Comparison of ENCODE assay signal across 8 cellular contexts in the genomic region with DNA sequence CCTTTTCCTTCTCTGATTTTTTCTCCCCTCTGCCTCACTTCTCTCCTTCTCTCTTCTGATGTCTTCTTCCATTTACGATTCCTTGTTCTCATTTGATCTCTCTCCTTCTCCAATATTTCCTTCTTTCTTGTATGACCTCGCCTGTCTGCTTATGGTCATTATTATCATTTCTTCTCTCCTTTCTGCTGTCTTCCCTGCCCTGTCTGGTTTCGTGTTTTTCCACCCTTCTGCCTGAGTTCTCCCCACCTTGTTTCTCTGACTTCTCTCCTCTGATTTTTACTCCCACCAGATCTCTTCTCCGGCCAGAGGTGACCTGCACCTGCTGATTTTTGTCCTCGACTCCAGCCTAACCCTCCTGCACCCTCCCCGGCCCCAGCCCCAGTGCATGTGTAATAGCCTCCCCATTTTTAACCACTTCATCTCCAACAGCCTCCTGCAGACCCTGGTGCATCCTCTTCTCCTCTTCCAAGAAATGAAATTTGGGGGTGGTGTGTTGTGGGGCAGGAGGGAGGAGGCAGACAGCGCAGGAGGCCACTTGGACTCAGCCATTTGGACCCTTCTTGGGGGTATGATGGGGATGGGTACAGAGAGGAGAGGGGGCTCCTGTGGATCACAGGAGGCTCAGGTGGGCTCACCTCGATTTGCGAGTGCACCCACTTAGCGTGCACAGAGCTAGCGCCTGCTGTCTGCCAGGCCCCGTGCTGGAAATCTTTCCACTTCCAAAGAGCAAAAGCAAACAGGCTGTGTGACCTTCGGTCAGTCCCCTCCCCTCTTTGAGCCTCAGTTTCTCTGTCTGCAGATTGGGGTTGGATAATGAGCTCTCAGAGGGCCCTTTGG. TPM values are rescaled to one million over a fixed set of nuclear protein-coding genes. Genes with fewer than 3 reads are reported as not detected.
A peak's percentile ranks its signal among the peaks of the same experiment; 100 is the strongest.
DNase-seq lines count a peak whose midpoint lies in the region; ATAC-seq, FAIRE-seq and TF ChIP-seq lines count a peak whose summit lies in the region.

No MANE protein-coding gene starts in this region.

- DNase-seq in T-helper 1 cell (no peak), GM12878 (ENCODE audit: low read depth, low spot score) (no peak), lower leg skin (ENCODE audit: low spot score in 2 of 2) (peak in 1 of 2 donors; percentile 73), NCI-H510A (lab: John Stamatoyannopoulos, UW) (no peak), activated gamma-delta T cell treated with Interleukin-2 at 50 U/mL for 16 hours (no peak), H54 (ENCODE audit: insufficient read length, low spot score) (no peak)

- peaks cover 10% of the 10 kb centered on the region for H3K4me1 Mint-ChIP-seq in T-helper 1 cell treated with Interleukin-12 subunit alpha and Interleukin-12 subunit beta and Interleukin-4 antibody, amounts not matched to agents 30 μg/mL and 1 μg/mL, for 36 hours (ENCODE audit: low read depth)

- H3K4me2 ChIP-seq in GM12878 (ENCODE audit: control insufficient read depth, insufficient read depth) = peak overlapping the region; percentile 21

- H2AFZ ChIP-seq in GM12878 (ENCODE audit: control insufficient read depth, low read depth, low read length) = no peak overlapping the region; the same call in 1 of the 2 replicates

- RAD21 ChIA-PET in GM12878 (lab: Charles Lee; ENCODE audit: unreplicated experiment) = no interaction called here

- H3K4me3 ChIP-seq in GM12878 = peak overlapping the region; percentile 36; the same call in 1 of the 2 replicates
- H3K4me3 ChIP-seq in lower leg skin (ENCODE audit: low read depth, poor library complexity, severe bottlenecking) = peak overlapping the region; percentile 38

- CTCF ChIA-PET in GM12878 (lab: Yijun Ruan, JAX) = no interaction called here

- H3K36me3 Mint-ChIP-seq in T-helper 1 cell treated with Interleukin-12 subunit alpha and Interleukin-12 subunit beta and Interleukin-4 antibody, amounts not matched to agents 30 μg/mL and 1 μg/mL, for 36 hours (ENCODE audit: low read depth) = no peaks in the 10 kb centered on the region

- POLR2A ChIA-PET in GM12878 (lab: Charles Lee) = no interaction called here

- no peak overlapping the region for H3K9ac ChIP-seq in GM12878 (ENCODE audit: control insufficient read depth, insufficient read depth, low read length)

- H3K36me3 ChIP-seq in GM12878 (ENCODE audit: control insufficient read depth in 2 of 2, insufficient read depth in 2 of 2, low read length in 1 of 2) = no peaks in the 10 kb centered on the region; a peak in 1 of 4 replicates

- H3K79me2 ChIP-seq in GM12878 (ENCODE audit: control insufficient read depth, insufficient read depth, low read length) = no peaks in the 10 kb centered on the region

- no peak for ATAC-seq in GM12878

- H3K27ac ChIP-seq in GM12878 (ENCODE audit: control insufficient read depth, insufficient read depth) (no peak overlapping the region), temporal lobe (ENCODE audit: low read depth, low read length) (peak overlapping the region; percentile 76)

- TF ChIP-seq RAD21 in GM12878 (IDR thresholded peaks at IDR 0.05; ENCODE audit: insufficient read depth, low read depth, low read length) = no peak

- 53% methylated on average over 13 of the region's 13 CpGs for WGBS in GM12878 (ENCODE audit: insufficient coverage, insufficient replicate concordance, low lambda C conversion rate, missing lambda C conversion rate)
- WGBS in lower leg skin, 2 donors = 42 to 45% methylated on average over 13 of the region's 13 CpGs

- H4K20me1 ChIP-seq in GM12878 (ENCODE audit: control insufficient read depth, insufficient read depth) = no peaks in the 10 kb centered on the region

- H3K27me3 ChIP-seq in GM12878 (replicated peaks in 1 of 2; ENCODE audit: control insufficient read depth in 2 of 2, insufficient read depth in 2 of 2, low read length in 1 of 2) = no peaks in the 10 kb centered on the region

- FAIRE-seq in GM12878 (lab: Jason Lieb, UNC) (no peak), H54 (lab: Jason Lieb, UNC) (no peak)

- no peaks in the 10 kb centered on the region for H3K9me3 Mint-ChIP-seq in T-helper 1 cell treated with Interleukin-12 subunit alpha and Interleukin-12 subunit beta and Interleukin-4 antibody, amounts not matched to agents 30 μg/mL and 1 μg/mL, for 36 hours

- TF ChIP-seq POLR2A in GM12878 (IDR thresholded peaks at IDR 0.05; ENCODE audit: low read depth, low read length) = no peak
- no peak for TF ChIP-seq POLR2A in lower leg skin (IDR thresholded peaks at IDR 0.05)
- TF ChIP-seq POLR2A in H54 (IDR thresholded peaks at IDR 0.05; ENCODE audit: low read depth, low read length) = no peak

- no peaks in the 10 kb centered on the region for H3K9me3 ChIP-seq in GM12878 (replicated peaks; ENCODE audit: control insufficient read depth, insufficient read depth, low read length)

- TF ChIP-seq EP300 in GM12878 (IDR thresholded peaks at IDR 0.05; ENCODE audit: borderline replicate concordance in 1 of 2, control insufficient read depth in 1 of 2, low read depth in 2 of 2, low read length in 2 of 2) = no peak

- H3K4me1 ChIP-seq in GM12878 (ENCODE audit: control insufficient read depth, insufficient read depth, low read length) = peaks cover 4% of the 10 kb centered on the region; the same call in 1 of the 2 replicates

- intact Hi-C loops in GM12878 (cut with micrococcal nuclease; ENCODE audit: unreplicated experiment) (no loop called here), lower leg skin (cut with DNase I; ENCODE audit: low total_unique reads) (no loop called here)

- H3K27me3 Mint-ChIP-seq in T-helper 1 cell treated with Interleukin-12 subunit alpha and Interleukin-12 subunit beta and Interleukin-4 antibody, amounts not matched to agents 30 μg/mL and 1 μg/mL, for 36 hours (ENCODE audit: low read depth) = peaks cover 26% of the 10 kb centered on the region

- peak overlapping the region; percentile 74 for H3K4me3 Mint-ChIP-seq in T-helper 1 cell treated with Interleukin-12 subunit alpha and Interleukin-12 subunit beta and Interleukin-4 antibody, amounts not matched to agents 30 μg/mL and 1 μg/mL, for 36 hours

- TF ChIP-seq CTCF in GM12878 (IDR thresholded peaks at IDR 0.05 in 2 of 3, conservative IDR thresholded peaks at IDR 0.05 in 1 of 3; ENCODE audit: control insufficient read depth in 2 of 3, extremely low read depth in 1 of 3, insufficient read depth in 1 of 3, low read depth in 3 of 3, low read length in 3 of 3) (no peak), lower leg skin (IDR thresholded peaks at IDR 0.05) (no peak)

- H3K27ac Mint-ChIP-seq in T-helper 1 cell treated with Interleukin-12 subunit alpha and Interleukin-12 subunit beta and Interleukin-4 antibody, amounts not matched to agents 30 μg/mL and 1 μg/mL, for 36 hours = no peak overlapping the region

- no TSS peak for BruUV-seq in GM12878 (replicated peaks; lab: Mats Ljungman, UMichigan)

- in situ Hi-C loops in GM12878 (cut with MboI) = no loop called here

- SMC1A ChIA-PET in GM12878 (lab: Charles Lee; ENCODE audit: uncharacterized antibody, unreplicated experiment) = no interaction called here

TF ChIP-seq in GM12878, 131 proteins besides CTCF, POLR2A, EP300 and RAD21:
- TF ChIP-seq ZNF207 (IDR thresholded peaks at IDR 0.05; ENCODE audit: borderline replicate concordance) (no peak), MEF2A (IDR thresholded peaks at IDR 0.05; ENCODE audit: insufficient read depth, low read depth, low read length) (no peak), SPI1 (IDR thresholded peaks at IDR 0.05; ENCODE audit: borderline replicate concordance, insufficient read depth, low read depth, low read length) (no peak)
TF ChIP-seq in GM12878: peak in this region for 0.

RNA-seq across cellular contexts. Expression of a gene that starts 32.5 kb away (rescaled TPM):
- total RNA-seq in GM12878 (2013; cell fraction: nucleolus; rRNA removed) = 13.7 and 17.1 TPM in 2 replicates
- total RNA-seq in GM12878 (2014; rRNA removed) (6.3 and 8.1 TPM in 2 replicates), GM12878 (2014; rRNA removed; fragmentation: Illumina TruSeq; extraction: Trizol) (5.1 and 5.9 TPM in 2 replicates), GM12878 (2021) (6.5 and 7.7 TPM in 2 replicates), lower leg skin (1,000 to 10,000 TPM in 2 of 4 donors, 100 to 1,000 TPM in 2; 835 to 2,031 (median 1,042) TPM), temporal lobe (18.2 TPM)
- 4.3 TPM for polyA plus RNA-seq in GM12878 (2011; ENCODE audit: low read depth)
- polyA plus RNA-seq in GM12878 (2011; rRNA removed) (6.1 and 7.8 TPM in 2 replicates), GM12878 (2014; fragmentation: Illumina TruSeq; extraction: Trizol) (3.9 and 6.5 TPM in 2 replicates), GM12878 (2014; fragmentation: Nextera tagmentation; extraction: Ambion mirVana) (under 1 TPM; 0.66 to 0.84 TPM), GM12878 (2014; rRNA removed) (9.2 and 9.8 TPM in 2 replicates), GM12878 (2016; fragmentation: Nextera tagmentation; extraction: Ambion mirVana) (1 to 10 TPM; 5.2 to 6.1 TPM)
- polyA plus RNA-seq in GM12878 (2011; cell fraction: cytosol; rRNA removed) = 8.4 and 11.9 TPM in 2 replicates
- polyA plus RNA-seq in GM12878 (2011; cell fraction: nucleus; rRNA removed) = 22.8 and 23.2 TPM in 2 replicates
- 8.2 and 11.0 TPM in 2 replicates for polyA plus RNA-seq in GM12878 (2012)
- polyA minus RNA-seq in GM12878 (2011; rRNA and poly(A)+ RNA removed) = 11.2 and 16.5 TPM in 2 replicates
- polyA minus RNA-seq in GM12878 (2011; cell fraction: cytosol; rRNA and poly(A)+ RNA removed) = 4.4 and 4.6 TPM in 2 replicates
- polyA minus RNA-seq in GM12878 (2011; cell fraction: nucleus; rRNA and poly(A)+ RNA removed) = 11.7 and 18.0 TPM in 2 replicates

Comparison
In these comparisons a context has a peak if more than half of its experiments do, and no peak if none do; other contexts are left out.
1. RNA of a gene that starts 32.5 kb away (total RNA-seq): 835 to 2,031 TPM in lower leg skin; 18.2 TPM in temporal lobe (single experiment) and 5.1 to 17.1 TPM in GM12878; every median in the first group is over 10 times any median in the second.